24 cellular contexts compared by ENCODE assay signal in the genomic region with DNA sequence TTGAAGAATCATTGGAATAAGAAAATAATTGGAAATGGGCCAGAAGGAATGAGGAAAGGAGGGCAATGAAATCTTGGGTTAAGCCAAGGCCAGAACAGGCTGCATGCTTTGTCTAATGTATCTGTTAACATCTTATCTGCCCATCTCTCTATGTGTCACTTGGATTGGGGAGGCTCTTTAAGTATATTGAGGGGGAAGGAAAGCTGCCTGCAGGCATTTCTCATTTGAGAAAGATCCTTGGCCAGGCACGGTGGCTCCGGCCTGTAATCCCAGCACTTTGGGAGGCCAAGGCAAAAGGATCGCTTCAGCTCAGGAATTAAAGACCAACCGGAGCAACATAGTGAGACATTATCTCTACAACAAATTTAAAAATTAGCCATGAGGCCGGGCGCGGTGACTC. TPM values are rescaled to one million over a fixed set of nuclear protein-coding genes. Genes with fewer than 3 reads are reported as not detected.
DNase-seq lines count a peak whose midpoint lies in the region; ATAC-seq, FAIRE-seq and TF ChIP-seq lines count a peak whose summit lies in the region.
"Had no signal": no experiment of that assay in that cellular context is flagged by ENCODE, and none has a peak within 500 bp of the region (broad histone marks: within the 10 kb centered on the region; RNA-seq: fewer than 3 reads in every experiment).

No MANE protein-coding gene starts in this region.

- no peak overlapping the region for H3K9ac ChIP-seq in SK-N-SH
- H3K9ac ChIP-seq in K562 (ENCODE audit: insufficient read depth in 1 of 2, low read depth in 2 of 2, low read length in 2 of 2), result no peak overlapping the region

- no peak; the same call in 2 of the 3 replicates for ATAC-seq in SK-N-SH treated with all-trans-retinoic acid at 6 μM for 48 hours
- ATAC-seq in K562, result no peak
- no peak for ATAC-seq in stimulated activated naive B cell treated with anti-CD40 and anti-IgM and Interleukin-4, amounts not matched to agents 10 μg/mL and 1 μg/mL and 100 μg/mL, for 72 hours (replicated peaks)
- ATAC-seq in Right ventricle myocardium superior (ENCODE audit: poor library complexity), result no peak
- ATAC-seq: Panc1 had no signal

- H3K9me3 ChIP-seq in SK-N-SH (no peaks in the 10 kb centered on the region), K562 (replicated peaks; ENCODE audit: control insufficient read depth, insufficient read depth, low read depth, low read length) (no peaks in the 10 kb centered on the region)
- H3K9me3 ChIP-seq: BE2C, MG63 had no signal

- no peaks in the 10 kb centered on the region for H3K9me1 ChIP-seq in K562 (ENCODE audit: control insufficient read depth, insufficient read depth, low read length)

- FAIRE-seq in K562 (lab: Jason Lieb, UNC), result no peak
- FAIRE-seq: HTR-8/SVneo had no signal

- H3K4me3 ChIP-seq in SK-N-SH (ENCODE audit: low read depth in 2 of 2, low read length in 1 of 2), result no peak overlapping the region
- H3K4me3 ChIP-seq in K562, result no peak overlapping the region
- H3K4me3 ChIP-seq: MG63 had no signal

- H3K4me3 Mint-ChIP-seq in stimulated activated naive B cell treated with anti-CD40 and anti-IgM and Interleukin-4, amounts not matched to agents 10 μg/mL and 1 μg/mL and 100 μg/mL, for 72 hours, result no peak overlapping the region
- H3K4me3 Mint-ChIP-seq: CD14-positive monocyte had no signal

- no peak for DNase-seq in SK-N-SH
- DNase-seq in M059J (ENCODE audit: low read depth), result peak; percentile 27
- no peak for DNase-seq in K562 (ENCODE audit: extremely low read depth in 1 of 4, low spot score in 3 of 4)
- DNase-seq in stimulated activated naive B cell treated with anti-CD40 and anti-IgM and Interleukin-4, amounts not matched to agents 10 μg/mL and 1 μg/mL and 100 μg/mL, for 72 hours, result no peak
- no peak for DNase-seq in Right ventricle myocardium superior
- DNase-seq in COR-L47 (lab: John Stamatoyannopoulos, UW), result no peak
- DNase-seq: 8988T, ACHN, BE2C, DMS153, DND-41, H7, KBM-7, MG63, NCI-H1105 treated with DMSO at 0.1 percent for 48 hours, NCI-H146, NCI-H1930, NCI-H2107, NCI-H524 treated with DMSO at 0.1 percent for 48 hours, NCI-H774 had no signal

- H3K27me3 ChIP-seq in SK-N-SH (ENCODE audit: insufficient read depth) (no peaks in the 10 kb centered on the region), K562 (ENCODE audit: control insufficient read depth in 2 of 2, insufficient read depth in 2 of 2, low read length in 2 of 2) (no peaks in the 10 kb centered on the region)
- H3K27me3 ChIP-seq: BE2C, MG63 had no signal

- BruUV-seq in K562 (replicated peaks; lab: Mats Ljungman, UMichigan), result no TSS peak

- no peak for TF ChIP-seq EP300 in SK-N-SH (IDR thresholded peaks at IDR 0.05; ENCODE audit: borderline replicate concordance in 1 of 2, low read depth in 1 of 2, low read length in 1 of 2)
- TF ChIP-seq EP300 in K562 (IDR thresholded peaks at IDR 0.05; ENCODE audit: low read length), result no peak

- no peak for TF ChIP-seq CTCF in SK-N-SH (IDR thresholded peaks at IDR 0.05)
- TF ChIP-seq CTCF in K562 (IDR thresholded peaks at IDR 0.05 in 2 of 3, conservative IDR thresholded peaks at IDR 0.05 in 1 of 3; ENCODE audit: insufficient read depth in 2 of 3, low read depth in 1 of 3, low read length in 3 of 3), result no peak

- H3K4me2 ChIP-seq in SK-N-SH (no peak overlapping the region), K562 (ENCODE audit: insufficient read depth, low read length) (no peak overlapping the region)

- H3K9me3 Mint-ChIP-seq in stimulated activated naive B cell treated with anti-CD40 and anti-IgM and Interleukin-4, amounts not matched to agents 10 μg/mL and 1 μg/mL and 100 μg/mL, for 72 hours, result no peaks in the 10 kb centered on the region
- H3K9me3 Mint-ChIP-seq: CD14-positive monocyte had no signal

- H3K9me2 ChIP-seq in SK-N-SH, result no peaks in the 10 kb centered on the region

- no peak for TF ChIP-seq RAD21 in SK-N-SH (IDR thresholded peaks at IDR 0.05; ENCODE audit: low read length)
- TF ChIP-seq RAD21 in K562 (CRISPR knock-in tag; conservative IDR thresholded peaks at IDR 0.05 in 1 of 2, IDR thresholded peaks at IDR 0.05 in 1 of 2), result no peak

- intact Hi-C loops in K562 (cut with micrococcal nuclease), result no loop called here
- intact Hi-C loops in Right ventricle myocardium superior (cut with DNase I), result no loop called here

- no peak overlapping the region; a peak in 1 of 4 replicates for H3K27ac ChIP-seq in SK-N-SH (ENCODE audit: low read depth in 2 of 2, low read length in 1 of 2)
- H3K27ac ChIP-seq in K562 (ENCODE audit: extremely low read depth, low read depth, low read length), result no peak overlapping the region

- TF ChIP-seq POLR2A in K562 (conservative IDR thresholded peaks at IDR 0.05), result no peak

- H3K4me1 ChIP-seq in SK-N-SH (ENCODE audit: control insufficient read depth in 1 of 2, insufficient read depth in 2 of 2, low read depth in 1 of 2, low read length in 1 of 2), result peaks cover 0 to 34% of the 10 kb centered on the region in 2 experiments; a peak in 2 of 4 replicates
- no peaks in the 10 kb centered on the region; a peak in 2 of 5 replicates for H3K4me1 ChIP-seq in K562 (replicated peaks in 1 of 2; ENCODE audit: control insufficient read depth in 2 of 2, insufficient read depth in 2 of 2, low read length in 2 of 2)

- H3K79me2 ChIP-seq in SK-N-SH (ENCODE audit: insufficient read depth) (no peaks in the 10 kb centered on the region), K562 (ENCODE audit: control insufficient read depth, insufficient read depth, low read length) (no peaks in the 10 kb centered on the region)

- H3K36me3 ChIP-seq in SK-N-SH (replicated peaks in 1 of 2; ENCODE audit: control insufficient read depth in 1 of 2, insufficient read depth in 2 of 2, low read length in 1 of 2) (peaks cover 33 to 72% of the 10 kb centered on the region in 2 experiments), K562 (ENCODE audit: control insufficient read depth, insufficient read depth, low read length) (no peaks in the 10 kb centered on the region)

- H3K36me3 Mint-ChIP-seq in stimulated activated naive B cell treated with anti-CD40 and anti-IgM and Interleukin-4, amounts not matched to agents 10 μg/mL and 1 μg/mL and 100 μg/mL, for 72 hours, result peaks cover 36 to 66% of the 10 kb centered on the region in 2 donors

- POLR2A ChIA-PET in SK-N-SH (lab: Yijun Ruan, JAX) (interaction anchor here (1.1 kb wide), 1 partner anchor 58 kb away, joined by 3 read pairs; no protein-coding TSS in a partner anchor), K562 (lab: Yijun Ruan, JAX) (interaction anchor here (0.6 to 1.6 kb wide), 4 partner anchors 10 to 898 kb away, joined by 3 to 5 read pairs (median 4); no protein-coding TSS in a partner anchor)

- WGBS in SK-N-SH (ENCODE audit: low lambda C conversion rate), result 79% methylated on average over 7 of the region's 7 CpGs
- WGBS in K562 (ENCODE audit: insufficient coverage, low coverage, missing lambda C conversion rate), result 77% methylated on average over 7 of the region's 7 CpGs

- H3K4me1 Mint-ChIP-seq in stimulated activated naive B cell treated with anti-CD40 and anti-IgM and Interleukin-4, amounts not matched to agents 10 μg/mL and 1 μg/mL and 100 μg/mL, for 72 hours, result peaks cover 0 to 3% of the 10 kb centered on the region in 2 donors
- H3K4me1 Mint-ChIP-seq: CD14-positive monocyte had no signal

- peak overlapping the region; percentile 57 for H3K27ac Mint-ChIP-seq in stimulated activated naive B cell treated with anti-CD40 and anti-IgM and Interleukin-4, amounts not matched to agents 10 μg/mL and 1 μg/mL and 100 μg/mL, for 72 hours
- H3K27ac Mint-ChIP-seq: CD14-positive monocyte had no signal

- H2AFZ ChIP-seq in SK-N-SH (ENCODE audit: low read depth), result no peak overlapping the region
- no peak overlapping the region for H2AFZ ChIP-seq in K562 (ENCODE audit: low read depth, low read length)

- CTCF ChIA-PET in SK-N-SH (lab: Yijun Ruan, JAX), result interaction anchor here (0.6 to 1.5 kb wide), 6 partner anchors 36 to 324 kb away, joined by 3 to 6 read pairs (median 3); a partner anchor contains a TSS
- CTCF ChIA-PET in K562 (lab: Yijun Ruan, JAX; ENCODE audit: low intra/inter-chr PET ratio), result no interaction called here

- no peaks in the 10 kb centered on the region for H3K27me3 Mint-ChIP-seq in stimulated activated naive B cell treated with anti-CD40 and anti-IgM and Interleukin-4, amounts not matched to agents 10 μg/mL and 1 μg/mL and 100 μg/mL, for 72 hours

- no peaks in the 10 kb centered on the region for H4K20me1 ChIP-seq in SK-N-SH (ENCODE audit: insufficient read depth)
- no peaks in the 10 kb centered on the region for H4K20me1 ChIP-seq in K562 (replicated peaks; ENCODE audit: control insufficient read depth, insufficient read depth, low read length)

- peaks cover 5% of the 10 kb centered on the region for H3F3A ChIP-seq in SK-N-SH (replicated peaks; ENCODE audit: insufficient read depth)

- in situ Hi-C loops in K562 (cut with MboI), result no loop called here

RNA-seq across cellular contexts. Expression of a gene that starts 14.3 kb away (rescaled TPM):
- polyA plus RNA-seq in SK-N-SH (2012; rRNA removed) (95.9 and 112 TPM in 2 replicates), K562 (2011; rRNA removed) (55.3 and 70.5 TPM in 2 replicates), K562 (2014; fragmentation: Illumina TruSeq; extraction: Trizol) (101 and 109 TPM in 2 replicates), K562 (2014; fragmentation: Nextera tagmentation; extraction: Ambion mirVana) (10 to 100 TPM; 14.6 to 26.7 TPM), K562 (2014; rRNA removed) (68.3 and 71.2 TPM in 2 replicates)
- polyA plus RNA-seq in SK-N-SH (2012; cell fraction: cytosol; rRNA removed), result 90.1 and 107 TPM in 2 replicates
- polyA plus RNA-seq in SK-N-SH (2012; cell fraction: nucleus; rRNA removed), result 30.8 and 34.7 TPM in 2 replicates
- 34.3 and 36.3 TPM in 2 replicates for total RNA-seq in M059J (2014; rRNA removed; shearing (Covaris generic))
- 5.8 and 9.9 TPM in 2 replicates for total RNA-seq in K562 (2011; cell fraction: chromatin; rRNA removed; ENCODE audit: low replicate concordance)
- total RNA-seq in K562 (2011; cell fraction: nucleolus; rRNA removed), result 11.3 and 12.0 TPM in 2 replicates
- 17.2 and 21.7 TPM in 2 replicates for total RNA-seq in K562 (2011; cell fraction: nucleoplasm; rRNA removed)
- total RNA-seq in K562 (2014; rRNA removed) (67.0 and 94.5 TPM in 2 replicates), K562 (2014; rRNA removed; fragmentation: Illumina TruSeq; extraction: Trizol) (50.5 and 56.2 TPM in 2 replicates), K562 (2015; rRNA removed; fragmentation: Illumina TruSeq; extraction: Trizol) (55.0 and 57.0 TPM in 2 replicates), K562 (2021) (62.2 and 68.5 TPM in 2 replicates), Right ventricle myocardium superior (142 TPM)
- polyA plus RNA-seq in K562 (2011; cell fraction: cytosol; rRNA removed), result 118 and 120 TPM in 2 replicates
- polyA plus RNA-seq in K562 (2011; cell fraction: nucleus; rRNA removed), result 43.7 and 47.3 TPM in 2 replicates
- polyA plus RNA-seq in K562 (2012), result 89.0 and 106 TPM in 2 replicates
- polyA minus RNA-seq in K562 (2011; rRNA and poly(A)+ RNA removed), result 26.0 and 30.5 TPM in 2 replicates
- 24.7 and 31.9 TPM in 2 replicates for polyA minus RNA-seq in K562 (2011; cell fraction: cytosol; rRNA and poly(A)+ RNA removed)
- polyA minus RNA-seq in K562 (2011; cell fraction: nucleus; rRNA and poly(A)+ RNA removed), result 6.7 and 12.2 TPM in 2 replicates

RNA-seq across cellular contexts. Expression of a gene that starts 58.3 kb away (rescaled TPM):
- polyA plus RNA-seq in SK-N-SH (2012; rRNA removed), result 11.8 and 15.6 TPM in 2 replicates
- polyA plus RNA-seq in SK-N-SH (2012; cell fraction: cytosol; rRNA removed), result 14.3 and 14.7 TPM in 2 replicates
- 16.4 and 24.8 TPM in 2 replicates for polyA plus RNA-seq in SK-N-SH (2012; cell fraction: nucleus; rRNA removed)
- 25.8 and 26.5 TPM in 2 replicates for total RNA-seq in M059J (2014; rRNA removed; shearing (Covaris generic))
- 37.0 and 55.4 TPM in 2 replicates for total RNA-seq in K562 (2011; cell fraction: chromatin; rRNA removed; ENCODE audit: low replicate concordance)
- 23.6 and 26.2 TPM in 2 replicates for total RNA-seq in K562 (2011; cell fraction: nucleolus; rRNA removed)
- 42.4 and 57.2 TPM in 2 replicates for total RNA-seq in K562 (2011; cell fraction: nucleoplasm; rRNA removed)
- 7.2 and 7.8 TPM in 2 replicates for total RNA-seq in K562 (2014; rRNA removed)
- 11.2 and 12.6 TPM in 2 replicates for total RNA-seq in K562 (2014; rRNA removed; fragmentation: Illumina TruSeq; extraction: Trizol)
- 8.7 and 9.2 TPM in 2 replicates for total RNA-seq in K562 (2015; rRNA removed; fragmentation: Illumina TruSeq; extraction: Trizol)
- 11.4 and 18.0 TPM in 2 replicates for total RNA-seq in K562 (2021)
- 6.8 and 9.5 TPM in 2 replicates for polyA plus RNA-seq in K562 (2011; rRNA removed)
- polyA plus RNA-seq in K562 (2011; cell fraction: cytosol; rRNA removed), result 4.0 and 6.0 TPM in 2 replicates
- polyA plus RNA-seq in K562 (2011; cell fraction: nucleus; rRNA removed), result 10.9 and 11.4 TPM in 2 replicates
- 6.8 and 10.3 TPM in 2 replicates for polyA plus RNA-seq in K562 (2012)
- polyA plus RNA-seq in K562 (2014; fragmentation: Illumina TruSeq; extraction: Trizol), result 6.3 and 6.5 TPM in 2 replicates
- polyA plus RNA-seq in K562 (2014; fragmentation: Nextera tagmentation; extraction: Ambion mirVana), result 1 to 10 TPM; 8.5 to 9.1 TPM
- polyA plus RNA-seq in K562 (2014; rRNA removed), result 5.3 and 6.0 TPM in 2 replicates
- 26.6 and 27.8 TPM in 2 replicates for polyA minus RNA-seq in K562 (2011; rRNA and poly(A)+ RNA removed)
- 5.7 and 6.1 TPM in 2 replicates for polyA minus RNA-seq in K562 (2011; cell fraction: cytosol; rRNA and poly(A)+ RNA removed)
- 7.0 and 12.2 TPM in 2 replicates for polyA minus RNA-seq in K562 (2011; cell fraction: nucleus; rRNA and poly(A)+ RNA removed)
- 11.6 TPM for total RNA-seq in Right ventricle myocardium superior
